In genomic region chr3:186646106-186646505, GRCh38 we compare ENCODE assay signal across 34 cellular contexts. TPM values are rescaled to one million over a fixed set of nuclear protein-coding genes. Genes with fewer than 3 reads are reported as not detected.
"Had no signal": no experiment of that assay in that cellular context is flagged by ENCODE, and none has a peak within 500 bp of the region (broad histone marks: within the 10 kb centered on the region; RNA-seq: fewer than 3 reads in every experiment).

No MANE protein-coding gene starts in this region.

- H3K27ac ChIP-seq: left lung, lower lobe of right lung, neural progenitor cell, neutrophil, ovary, right atrium auricular region, right lobe of liver, stomach, testis, thyroid gland, upper lobe of right lung had no signal

- H3K27me3 ChIP-seq: neural progenitor cell, ovary, right atrium auricular region, right lobe of liver, testis, thyroid gland had no signal

- H3K4me2 ChIP-seq: neural progenitor cell had no signal

- H3K4me3 ChIP-seq: left lung, lower lobe of right lung, neural progenitor cell, ovary, right atrium auricular region, right lobe of liver, skin epidermis, stomach, testis, thyroid gland, upper lobe of right lung had no signal

- DNase-seq: hypothalamus; immature natural killer cell; kidney; left colon; left lung; lower lobe of right lung; mammary epithelial cell; mesenchymal stem cell; naive B cell; natural killer cell; nephron progenitor cell; occipital lobe; ovary; right lobe of liver; stimulated activated CD4-positive, alpha-beta T cell treated with anti-CD3 and anti-CD28 coated beads, Interleukin-12 subunit alpha, Interleukin-12 subunit beta, amount 100 ng/mL, for 4 hours; stimulated activated CD4-positive, alpha-beta T cell treated with anti-CD3 and anti-CD28 coated beads, Interleukin-15, amount 100 ng/mL, for 24 hours; stimulated activated CD4-positive, alpha-beta T cell treated with anti-CD3 and anti-CD28 coated beads, Interleukin-2, amount 100 ng/mL, for 24 hours; stimulated activated CD4-positive, alpha-beta T cell treated with anti-CD3 and anti-CD28 coated beads, Interleukin-4, amount 100 ng/mL, for 1 hour; stimulated activated naive B cell treated with anti-CD40 and anti-IgM and Interleukin-4, amounts not matched to agents 10 μg/mL and 1 μg/mL and 100 μg/mL, for 72 hours; stimulated activated naive CD8-positive, alpha-beta T cell treated with anti-CD3 and anti-CD28 coated beads, Interleukin-15, Interleukin-2, amounts not matched to agents 100 U/mL and 50 U/mL, for 24 hours; stomach; testis; thyroid gland; trophoblast cell; upper lobe of right lung had no signal

- H3K4me3 Mint-ChIP-seq: immature natural killer cell; mesothelial cell of epicardium; naive B cell; natural killer cell; nephron progenitor cell; neural progenitor cell; stimulated activated naive B cell treated with anti-CD40 and anti-IgM and Interleukin-4, amounts not matched to agents 10 μg/mL and 1 μg/mL and 100 μg/mL, for 72 hours had no signal

- ATAC-seq: left colon; left lung; lower lobe of right lung; natural killer cell; right lobe of liver; stimulated activated naive B cell treated with anti-CD40 and anti-IgM and Interleukin-4, amounts not matched to agents 10 μg/mL and 1 μg/mL and 100 μg/mL, for 72 hours; stimulated activated naive CD8-positive, alpha-beta T cell treated with anti-CD3 and anti-CD28 coated beads, Interleukin-15, Interleukin-2, amounts not matched to agents 100 U/mL and 50 U/mL, for 24 hours; upper lobe of right lung had no signal

- H3K36me3 Mint-ChIP-seq: immature natural killer cell; mesothelial cell of epicardium; naive B cell; natural killer cell; neural progenitor cell; stimulated activated naive B cell treated with anti-CD40 and anti-IgM and Interleukin-4, amounts not matched to agents 10 μg/mL and 1 μg/mL and 100 μg/mL, for 72 hours had no signal

- H3K9me3 ChIP-seq: left lung, lower lobe of right lung, neutrophil, ovary, right atrium auricular region, right lobe of liver, stomach, testis, thyroid gland, upper lobe of right lung had no signal

- H3K4me1 ChIP-seq: left lung, lower lobe of right lung, neural progenitor cell, stomach, testis, thyroid gland, upper lobe of right lung had no signal

- H3K9me3 Mint-ChIP-seq: immature natural killer cell; naive B cell; natural killer cell; nephron progenitor cell; stimulated activated naive B cell treated with anti-CD40 and anti-IgM and Interleukin-4, amounts not matched to agents 10 μg/mL and 1 μg/mL and 100 μg/mL, for 72 hours had no signal

- H3K9ac ChIP-seq: neural progenitor cell had no signal

- H2AFZ ChIP-seq: neural progenitor cell had no signal

- H3K4me1 Mint-ChIP-seq: mesothelial cell of epicardium, nephron progenitor cell, neural progenitor cell had no signal

- H3K27ac Mint-ChIP-seq: immature natural killer cell; mesothelial cell of epicardium; natural killer cell; nephron progenitor cell; neural progenitor cell; progenitor cell of endocrine pancreas; stimulated activated naive B cell treated with anti-CD40 and anti-IgM and Interleukin-4, amounts not matched to agents 10 μg/mL and 1 μg/mL and 100 μg/mL, for 72 hours had no signal

- H3K36me3 ChIP-seq: left lung, lower lobe of right lung, neural progenitor cell, neutrophil, ovary, right atrium auricular region, stomach, thyroid gland, upper lobe of right lung had no signal

RNA-seq across cellular contexts. Expression of gene FETUB, which starts 5.9 kb away (rescaled TPM):
- total RNA-seq: kidney, left colon, left lung, lower lobe of right lung, mammary epithelial cell, mesothelial cell of epicardium, mononuclear cell, natural killer cell, occipital lobe, ovary, progenitor cell of endocrine pancreas, pulmonary artery endothelial cell, renal cortical epithelial cell, right atrium auricular region, stomach, thyroid gland, upper lobe of right lung had no signal
- polyA plus RNA-seq: immature natural killer cell, ovary had no signal

RNA-seq across cellular contexts. Expression of gene HRG, which starts 19.7 kb away (rescaled TPM):
- total RNA-seq: left colon, left lung, lower lobe of right lung, mesothelial cell of epicardium, mononuclear cell, natural killer cell, occipital lobe, progenitor cell of endocrine pancreas, pulmonary artery endothelial cell, right atrium auricular region, stomach, testis, upper lobe of right lung had no signal
- polyA plus RNA-seq: immature natural killer cell, ovary, stomach had no signal

RNA-seq across cellular contexts. Expression of gene AHSG, which starts 33.2 kb away (rescaled TPM):
- total RNA-seq: kidney, left colon, left lung, lower lobe of right lung, mesothelial cell of epicardium, mononuclear cell, natural killer cell, pulmonary artery endothelial cell, renal cortical epithelial cell, right atrium auricular region, thyroid gland, upper lobe of right lung had no signal
- polyA plus RNA-seq: immature natural killer cell, ovary, stomach had no signal
